ENCODE assay signal across 8 cellular contexts in genomic region chr11:73980001-73980960, GRCh38. TPM values are rescaled to one million over a fixed set of nuclear protein-coding genes. Genes with fewer than 3 reads are reported as not detected.
A peak's percentile ranks its signal among the peaks of the same experiment; 100 is the strongest.
DNase-seq lines count a peak whose midpoint lies in the region; ATAC-seq and TF ChIP-seq lines count a peak whose summit lies in the region.

No MANE protein-coding gene starts in this region.

- H3K9ac ChIP-seq in stomach smooth muscle (ENCODE audit: low read length in 2 of 2) (no peak overlapping the region), smooth muscle cell (ENCODE audit: low read depth) (no peak overlapping the region)

- H3K9me3 Mint-ChIP-seq in Calu3 (ENCODE audit: low read depth, unreplicated experiment) (no peaks in the 10 kb centered on the region), brain (peaks cover 0 to 2% (median 0%) of the 10 kb centered on the region in 5 experiments)

- H3K27ac ChIP-seq in stomach smooth muscle (ENCODE audit: low read length) (peak overlapping the region; percentile 94), smooth muscle cell (ENCODE audit: low read depth) (no peak overlapping the region)

- TF ChIP-seq RAD21 in Ishikawa (IDR thresholded peaks at IDR 0.05; ENCODE audit: low read depth) = no peak

- no peaks in the 10 kb centered on the region for H3F3A ChIP-seq in smooth muscle cell (ENCODE audit: low read depth)

- CTCF ChIA-PET in Calu3 (lab: Charles Lee) = no interaction called here

- no peaks in the 10 kb centered on the region for H3K79me2 ChIP-seq in smooth muscle cell (ENCODE audit: low read depth)

- H3K4me1 Mint-ChIP-seq in Calu3 (ENCODE audit: low read depth, unreplicated experiment) = peaks cover 26% of the 10 kb centered on the region
- peaks cover 43% of the 10 kb centered on the region for H3K4me1 Mint-ChIP-seq in brain

- no TSS peak for BruUV-seq in Calu3 (replicated peaks; lab: Mats Ljungman, UMichigan)

- no peak overlapping the region for H3K4me3 ChIP-seq in mucosa of descending colon
- peak overlapping the region in 1 of 2 donors; percentile 8 for H3K4me3 ChIP-seq in stomach smooth muscle (ENCODE audit: low read length in 2 of 2)
- no peak overlapping the region for H3K4me3 ChIP-seq in smooth muscle cell

- no peak overlapping the region for H3K4me2 ChIP-seq in smooth muscle cell

- H3K9me3 ChIP-seq in mucosa of descending colon (no peaks in the 10 kb centered on the region), stomach smooth muscle (ENCODE audit: control insufficient read depth in 2 of 2, low read length in 2 of 2) (no peaks in the 10 kb centered on the region), smooth muscle cell (replicated peaks; ENCODE audit: low read depth) (no peaks in the 10 kb centered on the region)

- H3K36me3 ChIP-seq in mucosa of descending colon (ENCODE audit: low read depth) (no peaks in the 10 kb centered on the region), stomach smooth muscle (ENCODE audit: control insufficient read depth in 2 of 2, insufficient read depth in 2 of 2, low read length in 2 of 2) (peaks cover 15 to 21% of the 10 kb centered on the region in 2 donors), smooth muscle cell (ENCODE audit: low read depth) (no peaks in the 10 kb centered on the region)

- no peak for TF ChIP-seq EP300 in Ishikawa (IDR thresholded peaks at IDR 0.05; ENCODE audit: borderline replicate concordance)

- TF ChIP-seq CTCF in Calu3 (IDR thresholded peaks at IDR 0.05; ENCODE audit: unreplicated experiment) (no peak), brain (conservative IDR thresholded peaks at IDR 0.05) (no peak), mucosa of descending colon (IDR thresholded peaks at IDR 0.05) (no peak), smooth muscle cell (IDR thresholded peaks at IDR 0.05; ENCODE audit: borderline replicate concordance, insufficient read depth, poor library complexity, severe bottlenecking) (no peak)

- H3K4me3 Mint-ChIP-seq in Calu3 (ENCODE audit: low read depth, unreplicated experiment) (no peak overlapping the region), brain (peak overlapping the region; percentile 60 to 98 (median 95))

- intact Hi-C loops in Calu3 (cut with micrococcal nuclease; ENCODE audit: unreplicated experiment) (no loop called here), mucosa of descending colon (cut with DNase I, micrococcal nuclease) (no loop called here)

- peak; percentile 28 for DNase-seq in Calu3
- DNase-seq in T-helper 2 cell = peak; percentile 26 to 94 (median 71)
- DNase-seq in mucosa of descending colon = peak; percentile 79 to 90 (median 84)
- DNase-seq in smooth muscle cell (lab: John Stamatoyannopoulos, UW; ENCODE audit: unreplicated experiment) = no peak

- H3K36me3 Mint-ChIP-seq in Calu3 (ENCODE audit: insufficient read depth, unreplicated experiment) (peaks cover 33% of the 10 kb centered on the region), brain (peaks cover 26% of the 10 kb centered on the region)

- ATAC-seq in GM21360 (IDR thresholded peaks at IDR 0.05; ENCODE audit: unreplicated experiment) = peak; percentile 34
- ATAC-seq in mucosa of descending colon = peak; percentile 62

- H4K20me1 ChIP-seq in smooth muscle cell (ENCODE audit: low read depth) = no peaks in the 10 kb centered on the region

- H3K4me1 ChIP-seq in mucosa of descending colon (ENCODE audit: low read depth) (peaks cover 22% of the 10 kb centered on the region), stomach smooth muscle (ENCODE audit: control insufficient read depth, insufficient read depth, low read length) (peaks cover 30% of the 10 kb centered on the region), smooth muscle cell (ENCODE audit: low read depth) (no peaks in the 10 kb centered on the region)

- H3K27me3 Mint-ChIP-seq in Calu3 (ENCODE audit: unreplicated experiment) = no peaks in the 10 kb centered on the region
- H3K27me3 Mint-ChIP-seq in brain = peaks cover 15% of the 10 kb centered on the region

- H3K27me3 ChIP-seq in stomach smooth muscle (ENCODE audit: control insufficient read depth in 1 of 2, insufficient read depth in 2 of 2, low read length in 2 of 2) (no peaks in the 10 kb centered on the region), smooth muscle cell (ENCODE audit: low read depth) (no peaks in the 10 kb centered on the region)

- WGBS in smooth muscle cell (ENCODE audit: low lambda C conversion rate) = 86% methylated on average over 6 of the region's 6 CpGs

- H3K27ac Mint-ChIP-seq in Calu3 (ENCODE audit: unreplicated experiment) (no peak overlapping the region), brain (peak overlapping the region; percentile 52 to 97 (median 94))

- no peak overlapping the region for H2AFZ ChIP-seq in smooth muscle cell (ENCODE audit: low read depth)

TF ChIP-seq in Ishikawa, 13 proteins besides CTCF, POLR2A, EP300 and RAD21:
- TF ChIP-seq MAX (IDR thresholded peaks at IDR 0.05) (peak; percentile 26; the same call in 1 of the 2 replicates), FOXM1 (IDR thresholded peaks at IDR 0.05; ENCODE audit: borderline replicate concordance, low read depth) (no peak)

RNA-seq across cellular contexts. Expression of gene UCP2, which starts 2.4 kb away (rescaled TPM):
- 14.7 and 16.6 TPM in 2 replicates for total RNA-seq in Calu3 (2022)
- 461 TPM for polyA plus RNA-seq in brain (ENCODE audit: insufficient read depth, low read depth, low replicate concordance)
- 10 to 100 TPM; 36.4 to 61.3 (median 39.9) TPM for total RNA-seq in mucosa of descending colon
- total RNA-seq in smooth muscle cell = 0.67 and 4.8 TPM in 2 replicates
- 8.2 and 12.7 TPM in 2 replicates for polyA plus RNA-seq in smooth muscle cell

RNA-seq across cellular contexts. Expression of gene UCP3, which starts 28.6 kb away (rescaled TPM):
- total RNA-seq in Calu3 (2022) = 1.9 and 3.4 TPM in 2 replicates
- 1.1 TPM for polyA plus RNA-seq in brain (ENCODE audit: insufficient read depth, low read depth, low replicate concordance)
- 1 to 10 TPM in 2 of 3 donors, under 1 TPM in 1; 0.90 to 2.8 (median 2.2) TPM for total RNA-seq in mucosa of descending colon
- total RNA-seq in smooth muscle cell = 0.54 and 0.85 TPM in 2 replicates
- polyA plus RNA-seq in smooth muscle cell = 0.57 and 0.88 TPM in 2 replicates

RNA-seq across cellular contexts. Expression of gene DNAJB13, which starts 29.5 kb away (rescaled TPM):
- 0.50 and 1.1 TPM in 2 replicates for total RNA-seq in Calu3 (2022)
- polyA plus RNA-seq in brain (ENCODE audit: insufficient read depth, low read depth, low replicate concordance) = 0.36 TPM
- total RNA-seq in mucosa of descending colon = not detected
- total RNA-seq in smooth muscle cell = not detected in 2 replicates
- not detected in 2 replicates for polyA plus RNA-seq in smooth muscle cell
